In genomic region chr15:85781099-85781498, GRCh38 we compare ENCODE assay signal across 32 cellular contexts.
"Had no signal": no experiment of that assay in that cellular context is flagged by ENCODE, and none has a peak within 500 bp of the region (broad histone marks: within the 10 kb centered on the region; RNA-seq: fewer than 3 reads in every experiment).

No MANE protein-coding gene starts in this region.

- FAIRE-seq: astrocyte, bronchial epithelial cell, K562, RCC 7860, TTC549 had no signal

- H3K27me3 ChIP-seq: adrenal gland, body of pancreas had no signal

- H3K36me3 ChIP-seq: adrenal gland had no signal

- H3K9me3 ChIP-seq: adrenal gland, body of pancreas had no signal

- DNase-seq: activated CD4-positive, alpha-beta memory T cell treated with anti-CD3 and anti-CD28 coated beads for 36 hours; activated CD4-positive, alpha-beta T cell treated with anti-CD3 and anti-CD28 coated beads, Interleukin-2, amount 50 U/mL, for 1 hour; activated CD8-positive, alpha-beta memory T cell treated with anti-CD3 and anti-CD28 coated beads, Interleukin-2, amount 50 U/mL, for 4 hours; activated gamma-delta T cell treated with Interleukin-2 at 50 U/mL for 16 hours; activated naive CD4-positive, alpha-beta T cell treated with anti-CD3 and anti-CD28 coated beads for 36 hours; activated T-cell treated with anti-CD3 and anti-CD28 coated beads for 4 hours; activated T-cell treated with anti-CD3 and anti-CD28 coated beads, Interleukin-2, amount 50 U/mL, for 4 hours; adrenal gland; body of pancreas; caudate nucleus; cerebellar nuclear complex; NCI-H1092 treated with DMSO at 0.1 percent for 48 hours; NCI-H146; NCI-H187; NCI-H2029 treated with DMSO at 0.1 percent for 48 hours; NCI-H2107; NCI-H226; NCI-H446 treated with DMSO at 0.1 percent for 48 hours; NCI-H524; NCI-H69; NCI-H82; PC-9; SIG-M5 had no signal

- H3K4me2 ChIP-seq: PC-9 had no signal

- ATAC-seq: activated naive CD4-positive, alpha-beta T cell treated with anti-CD3 and anti-CD28 coated beads, Interleukin-2, amount 50 U/mL, for 72 hours; activated T-cell treated with anti-CD3 and anti-CD28 coated beads, Interleukin-2, amount 50 U/mL, for 4 hours; body of pancreas; K562; Right ventricle myocardium inferior had no signal

- H3K27ac ChIP-seq: body of pancreas, PC-9, RWPE1, SK-N-MC had no signal

- H3K4me3 ChIP-seq: adrenal gland, body of pancreas, K562, PC-9, SK-N-MC had no signal

- H2AFZ ChIP-seq: PC-9 had no signal
